8 cellular contexts compared by ENCODE assay signal in the genomic region with DNA sequence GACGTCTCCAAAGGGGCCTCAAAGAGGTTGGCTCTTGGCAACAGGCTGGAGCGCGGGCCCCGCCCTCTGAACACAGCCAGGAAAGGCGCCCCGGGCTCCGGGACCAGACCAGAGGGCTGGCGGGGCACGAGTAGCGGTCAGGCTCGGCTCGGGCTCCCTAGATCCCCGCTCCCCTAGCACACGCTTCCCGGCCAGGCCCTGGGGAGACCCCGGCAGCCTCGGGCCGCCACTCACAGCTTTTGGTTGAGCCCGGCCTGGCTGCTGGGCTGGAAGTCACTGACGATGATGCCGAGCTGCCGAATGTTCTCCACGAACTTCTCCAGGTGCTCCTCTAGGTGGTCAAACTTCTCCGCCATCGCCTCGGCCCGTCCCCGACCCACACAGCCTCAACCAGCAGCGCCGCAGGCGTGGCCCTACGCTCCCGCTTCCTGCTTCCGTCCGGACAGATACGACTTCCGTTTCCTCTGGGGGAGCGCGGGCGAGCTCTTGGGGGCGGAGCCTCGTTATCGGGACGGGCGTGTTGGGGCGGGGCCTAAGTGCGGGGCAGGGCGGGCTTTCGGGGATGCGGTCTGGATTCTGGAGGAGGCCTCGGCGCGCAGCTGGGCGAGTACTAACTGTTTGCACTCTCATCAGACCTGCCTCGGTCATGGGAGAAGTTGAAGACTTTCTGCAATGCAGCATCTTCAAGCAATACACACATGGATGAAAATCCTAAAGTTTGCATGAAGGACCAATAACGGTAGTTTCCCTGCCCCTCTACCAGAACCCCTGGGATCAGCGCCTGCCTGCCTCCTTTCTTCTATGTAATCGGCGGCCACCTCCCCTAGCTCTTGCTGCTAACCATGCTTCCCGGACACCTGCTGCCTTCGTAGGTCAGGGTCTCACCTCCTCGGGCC. TPM values are rescaled to one million over a fixed set of nuclear protein-coding genes. Genes with fewer than 3 reads are reported as not detected.
DNase-seq lines count a peak whose midpoint lies in the region; ATAC-seq lines count a peak whose summit lies in the region.

A gene with protein sequence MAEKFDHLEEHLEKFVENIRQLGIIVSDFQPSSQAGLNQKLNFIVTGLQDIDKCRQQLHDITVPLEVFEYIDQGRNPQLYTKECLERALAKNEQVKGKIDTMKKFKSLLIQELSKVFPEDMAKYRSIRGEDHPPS (minus strand): TSS at position 420 of the 896 bp plus-strand sequence. CDS start 64 bp downstream, at position 356.

- H3K27me3 Mint-ChIP-seq in naive thymus-derived CD4-positive, alpha-beta T cell = peaks cover 0 to 4% (median 0%) of the 10 kb centered on the region in 5 donors
- H3K27me3 Mint-ChIP-seq in stimulated activated naive B cell treated with anti-CD40 and anti-IgM and Interleukin-4, amounts not matched to agents 10 μg/mL and 1 μg/mL and 100 μg/mL, for 72 hours = peaks cover 1 to 2% of the 10 kb centered on the region in 2 donors

- H3K4me1 Mint-ChIP-seq in naive thymus-derived CD4-positive, alpha-beta T cell = peaks cover 28 to 62% (median 53%) of the 10 kb centered on the region in 7 donors
- H3K4me1 Mint-ChIP-seq in stimulated activated naive B cell treated with anti-CD40 and anti-IgM and Interleukin-4, amounts not matched to agents 10 μg/mL and 1 μg/mL and 100 μg/mL, for 72 hours = peaks cover 15 to 44% of the 10 kb centered on the region in 2 donors

- H3K9me3 ChIP-seq in Karpas-422 (ENCODE audit: low read length) = no peaks in the 10 kb centered on the region
- no peaks in the 10 kb centered on the region for H3K9me3 ChIP-seq in naive thymus-derived CD4-positive, alpha-beta T cell (ENCODE audit: control insufficient read depth in 2 of 3, low read length in 3 of 3)

- peak within 1 kb of the TSS; percentile 98 for H3K4me2 ChIP-seq in Karpas-422 (ENCODE audit: low read depth, low read length, poor library complexity, severe bottlenecking)

- peak within 1 kb of the TSS; percentile 94 for H3K4me3 ChIP-seq in Karpas-422 (ENCODE audit: low read length)
- H3K4me3 ChIP-seq in naive thymus-derived CD4-positive, alpha-beta T cell (ENCODE audit: low read length) = peak within 1 kb of the TSS; percentile 92

- peaks cover 16% of the 10 kb centered on the region for H3K4me1 ChIP-seq in Karpas-422 (ENCODE audit: low read length)
- peaks cover 23 to 24% of the 10 kb centered on the region in 2 donors for H3K4me1 ChIP-seq in naive thymus-derived CD4-positive, alpha-beta T cell (ENCODE audit: control insufficient read depth in 2 of 2, insufficient read depth in 2 of 2, low read length in 2 of 2)

- H3K9ac ChIP-seq in Karpas-422 (ENCODE audit: low read length) = peak within 1 kb of the TSS; percentile 90

- POLR2A ChIA-PET in naive thymus-derived CD4-positive, alpha-beta T cell (lab: Charles Lee) = interaction anchor here (0.9 to 2.2 kb wide), 9 partner anchors 8 to 956 kb away, joined by 3 to 12 read pairs (median 5); partner anchors contain the start of genes ICE1, NSUN2, SRD5A1 and TENT4A

- no peak within 1 kb of the TSS for H3K27ac ChIP-seq in Karpas-422 (ENCODE audit: low read length)
- H3K27ac ChIP-seq in naive thymus-derived CD4-positive, alpha-beta T cell (ENCODE audit: low read depth, low read length) = peak within 1 kb of the TSS; percentile 94

- CTCF ChIA-PET in naive thymus-derived CD4-positive, alpha-beta T cell (lab: Charles Lee) = no interaction called here

- no peaks in the 10 kb centered on the region for H3K9me2 ChIP-seq in Karpas-422 (replicated peaks; ENCODE audit: insufficient read depth, low read length)

- no peaks in the 10 kb centered on the region for H3K9me3 Mint-ChIP-seq in naive thymus-derived CD4-positive, alpha-beta T cell
- H3K9me3 Mint-ChIP-seq in stimulated activated naive B cell treated with anti-CD40 and anti-IgM and Interleukin-4, amounts not matched to agents 10 μg/mL and 1 μg/mL and 100 μg/mL, for 72 hours = no peaks in the 10 kb centered on the region

- peak within 1 kb of the TSS; percentile 89 to 100 (median 98) for H3K4me3 Mint-ChIP-seq in naive thymus-derived CD4-positive, alpha-beta T cell
- H3K4me3 Mint-ChIP-seq in stimulated activated naive B cell treated with anti-CD40 and anti-IgM and Interleukin-4, amounts not matched to agents 10 μg/mL and 1 μg/mL and 100 μg/mL, for 72 hours = peak within 1 kb of the TSS; percentile 98 to 100

- peak within 1 kb of the TSS; percentile 97 for H2AFZ ChIP-seq in Karpas-422 (ENCODE audit: low read length)

- peak; percentile 99 for ATAC-seq in GM21825 (IDR thresholded peaks at IDR 0.05; ENCODE audit: unreplicated experiment)
- ATAC-seq in naive thymus-derived CD4-positive, alpha-beta T cell = peak; percentile 99
- ATAC-seq in stimulated activated naive B cell treated with anti-CD40 and anti-IgM and Interleukin-4, amounts not matched to agents 10 μg/mL and 1 μg/mL and 100 μg/mL, for 72 hours (replicated peaks) = peak; percentile 98 to 99

- peaks cover 22% of the 10 kb centered on the region for H4K20me1 ChIP-seq in Karpas-422 (ENCODE audit: insufficient read depth, low read depth, low read length)

- H3K79me2 ChIP-seq in Karpas-422 (ENCODE audit: low read length) = peaks cover 30% of the 10 kb centered on the region

- peak; percentile 80 for DNase-seq in DMS79 treated with DMSO at 0.1 percent for 48 hours (lab: John Stamatoyannopoulos, UW)
- peak; percentile 99 for DNase-seq in Karpas-422
- peak; percentile 93 for DNase-seq in RKO (ENCODE audit: low spot score)
- DNase-seq in activated T-helper 1 cell treated with Interleukin-2 at 50 U/mL for 16 hours (ENCODE audit: low read depth) = peak; percentile 92
- DNase-seq in fibroblast of gingiva (ENCODE audit: low read depth) = peak; percentile 92
- DNase-seq in naive thymus-derived CD4-positive, alpha-beta T cell = peak; percentile 85 to 96 (median 93)
- peak; percentile 93 for DNase-seq in stimulated activated naive B cell treated with anti-CD40 and anti-IgM and Interleukin-4, amounts not matched to agents 10 μg/mL and 1 μg/mL and 100 μg/mL, for 72 hours

- H3K27me3 ChIP-seq in Karpas-422 (ENCODE audit: low read length) = no peaks in the 10 kb centered on the region
- no peaks in the 10 kb centered on the region for H3K27me3 ChIP-seq in naive thymus-derived CD4-positive, alpha-beta T cell (ENCODE audit: control insufficient read depth in 2 of 2, insufficient read depth in 2 of 2, low read length in 2 of 2)

- peaks cover 31% of the 10 kb centered on the region for H3K36me3 ChIP-seq in Karpas-422 (ENCODE audit: insufficient read depth, low read length)
- peaks cover 6 to 37% (median 18%) of the 10 kb centered on the region in 3 experiments for H3K36me3 ChIP-seq in naive thymus-derived CD4-positive, alpha-beta T cell (ENCODE audit: control insufficient read depth in 2 of 3, insufficient read depth in 3 of 3, low read length in 3 of 3)

- intact Hi-C loops in naive thymus-derived CD4-positive, alpha-beta T cell (cut with micrococcal nuclease) = loop anchor here (1.0 to 10.0 kb wide), 12 partner anchors 18 to 1490 kb away; partner anchors contain the start of genes FASTKD3 (in 2 of the 2), ICE1 (in 2 of the 2), MTRR (in 2 of the 2) and NSUN2 (in 2 of the 2)

- H3K27ac Mint-ChIP-seq in naive thymus-derived CD4-positive, alpha-beta T cell = peak within 1 kb of the TSS; percentile 95 to 99 (median 96)
- peak within 1 kb of the TSS; percentile 97 for H3K27ac Mint-ChIP-seq in stimulated activated naive B cell treated with anti-CD40 and anti-IgM and Interleukin-4, amounts not matched to agents 10 μg/mL and 1 μg/mL and 100 μg/mL, for 72 hours

- peaks cover 10 to 32% (median 27%) of the 10 kb centered on the region in 5 donors for H3K36me3 Mint-ChIP-seq in naive thymus-derived CD4-positive, alpha-beta T cell
- peaks cover 20 to 42% of the 10 kb centered on the region in 2 donors for H3K36me3 Mint-ChIP-seq in stimulated activated naive B cell treated with anti-CD40 and anti-IgM and Interleukin-4, amounts not matched to agents 10 μg/mL and 1 μg/mL and 100 μg/mL, for 72 hours

RNA-seq across cellular contexts. Expression of the gene that starts here (rescaled TPM):
- 13.1 and 19.6 TPM in 2 replicates for total RNA-seq in Karpas-422 (2014; rRNA removed; shearing (Covaris generic); ENCODE audit: low replicate concordance)
- total RNA-seq in naive thymus-derived CD4-positive, alpha-beta T cell = 10 to 100 TPM; 46.0 to 79.7 (median 61.2) TPM
- 100 to 1,000 TPM; 106 to 121 TPM for polyA plus RNA-seq in naive thymus-derived CD4-positive, alpha-beta T cell
